Comparison of ENCODE assay signal across 8 cellular contexts in genomic region chr9:17135578-17135904, GRCh38. TPM values are rescaled to one million over a fixed set of nuclear protein-coding genes. Genes with fewer than 3 reads are reported as not detected.
DNase-seq lines count a peak whose midpoint lies in the region; ATAC-seq and TF ChIP-seq lines count a peak whose summit lies in the region.

No MANE protein-coding gene starts in this region.

- CTCF ChIA-PET in WTC11 (lab: Charles Lee) = interaction anchor here (1.6 to 1.7 kb wide), 3 partner anchors 19 to 267 kb away, joined by 3 to 7 read pairs (median 5); no protein-coding TSS in a partner anchor
- CTCF ChIA-PET in CD8-positive, alpha-beta memory T cell (lab: Charles Lee) = no interaction called here

- H3K4me3 Mint-ChIP-seq in WTC11 = peak overlapping the region; percentile 87
- peak overlapping the region in 3 of 7 donors; percentile 23 to 37 (median 34) for H3K4me3 Mint-ChIP-seq in CD8-positive, alpha-beta memory T cell

- intact Hi-C loops in sciatic nerve (cut with DNase I) = no loop called here

- peaks cover 18% of the 10 kb centered on the region for H3K27me3 Mint-ChIP-seq in WTC11 (ENCODE audit: low read depth)
- peaks cover 0 to 14% of the 10 kb centered on the region in 2 donors for H3K27me3 Mint-ChIP-seq in CD8-positive, alpha-beta memory T cell

- in situ Hi-C loops in G401 (cut with HindIII; ENCODE audit: low sequenced_read_pairs) = no loop called here

- DNase-seq in G401 (ENCODE audit: low spot score) = peak; percentile 66
- DNase-seq in WTC11 (ENCODE audit: low spot score) = no peak
- DNase-seq in hippocampal formation (lab: John Stamatoyannopoulos, UW) = peak; percentile 26 to 38
- DNase-seq in sciatic nerve (ENCODE audit: low spot score) = peak; percentile 71
- no peak for DNase-seq in CD8-positive, alpha-beta memory T cell
- DNase-seq in NCI-H2029 treated with DMSO at 0.1 percent for 48 hours (lab: John Stamatoyannopoulos, UW) = no peak
- no peak for DNase-seq in activated CD4-positive, alpha-beta T cell treated with anti-CD3 and anti-CD28 coated beads, Interleukin-2, amount 50 U/mL, for 4 hours

- H3K27ac Mint-ChIP-seq in WTC11 = peak overlapping the region; percentile 63; the same call in 1 of the 2 replicates
- no peak overlapping the region for H3K27ac Mint-ChIP-seq in CD8-positive, alpha-beta memory T cell

- ATAC-seq in HG02678 (IDR thresholded peaks at IDR 0.05; ENCODE audit: unreplicated experiment) (peak; percentile 47), WTC11 (no peak), sciatic nerve (no peak)

- H3K36me3 Mint-ChIP-seq in WTC11 = no peaks in the 10 kb centered on the region
- no peaks in the 10 kb centered on the region for H3K36me3 Mint-ChIP-seq in CD8-positive, alpha-beta memory T cell

- H3K27ac ChIP-seq in CD8-positive, alpha-beta memory T cell (ENCODE audit: low read depth, low read length) = no peak overlapping the region

- H3K9me3 ChIP-seq in CD8-positive, alpha-beta memory T cell (ENCODE audit: low read length) = no peaks in the 10 kb centered on the region

- H3K9me3 Mint-ChIP-seq in WTC11 = no peaks in the 10 kb centered on the region
- peaks cover 0 to 29% (median 9%) of the 10 kb centered on the region in 5 donors for H3K9me3 Mint-ChIP-seq in CD8-positive, alpha-beta memory T cell

- no peak for TF ChIP-seq CTCF in WTC11 (IDR thresholded peaks at IDR 0.05)

- no peaks in the 10 kb centered on the region for H3K27me3 ChIP-seq in CD8-positive, alpha-beta memory T cell (ENCODE audit: insufficient read depth, low read length, poor library complexity, severe bottlenecking)

- H3K4me3 ChIP-seq in CD8-positive, alpha-beta memory T cell (ENCODE audit: low read length) = no peak overlapping the region

- H3K4me1 Mint-ChIP-seq in WTC11 = peaks cover 20% of the 10 kb centered on the region
- peaks cover 0 to 5% (median 4%) of the 10 kb centered on the region in 3 donors for H3K4me1 Mint-ChIP-seq in CD8-positive, alpha-beta memory T cell

- H3K4me1 ChIP-seq in CD8-positive, alpha-beta memory T cell (ENCODE audit: insufficient read depth, low read length) = no peaks in the 10 kb centered on the region

- POLR2A ChIA-PET in WTC11 (lab: Charles Lee) = interaction anchor here (0.5 kb wide), 1 partner anchor 95 kb away, joined by 3 read pairs; no protein-coding TSS in a partner anchor
- POLR2A ChIA-PET in CD8-positive, alpha-beta memory T cell (lab: Charles Lee) = no interaction called here

- H3K36me3 ChIP-seq in CD8-positive, alpha-beta memory T cell (ENCODE audit: insufficient read depth, low read length) = no peaks in the 10 kb centered on the region

TF ChIP-seq in WTC11, 78 proteins besides CTCF, POLR2A, EP300 and RAD21:
- TF ChIP-seq ZBTB43 (CRISPR knock-in tag; IDR thresholded peaks at IDR 0.05) = no peak
- TF ChIP-seq CBFB (CRISPR knock-in tag; IDR thresholded peaks at IDR 0.05; ENCODE audit: low read depth) = no peak

RNA-seq across cellular contexts. Expression of gene CNTLN, which starts 0.7 kb away (rescaled TPM):
- 9.1 and 11.1 TPM in 2 replicates for total RNA-seq in G401 (2014; rRNA removed; shearing (Covaris generic))
- 12.2 to 13.4 TPM (median 12.7 TPM) in 3 replicates for total RNA-seq in WTC11 (2021)
- total RNA-seq in sciatic nerve = 22.4 TPM
- under 1 TPM; 0.20 to 0.24 TPM for total RNA-seq in CD8-positive, alpha-beta memory T cell
- not detected for polyA plus RNA-seq in CD8-positive, alpha-beta memory T cell

Comparison
In these comparisons a context has a peak if more than half of its experiments do, and no peak if none do; other contexts are left out.
1. DNase-seq: peak in G401 (single experiment), hippocampal formation (2 of 2) and sciatic nerve (single experiment); none in WTC11 (single experiment), CD8-positive, alpha-beta memory T cell (0 of 5), NCI-H2029 treated with DMSO at 0.1 percent for 48 hours (single experiment) and activated CD4-positive, alpha-beta T cell treated with anti-CD3 and anti-CD28 coated beads, Interleukin-2, amount 50 U/mL, for 4 hours (0 of 2).